ENCODE assay signal across 15 cellular contexts in genomic region chr18:70181725-70182124, GRCh38. TPM values are rescaled to one million over a fixed set of nuclear protein-coding genes. Genes with fewer than 3 reads are reported as not detected.
DNase-seq lines count a peak whose midpoint lies in the region; ATAC-seq, FAIRE-seq and TF ChIP-seq lines count a peak whose summit lies in the region.
"Had no signal": no experiment of that assay in that cellular context is flagged by ENCODE, and none has a peak within 500 bp of the region (broad histone marks: within the 10 kb centered on the region; RNA-seq: fewer than 3 reads in every experiment).

No MANE protein-coding gene starts in this region.

- peaks cover 0 to 16% of the 10 kb centered on the region in 2 donors for H3K4me1 Mint-ChIP-seq in natural killer cell

- H3F3A ChIP-seq in smooth muscle cell (ENCODE audit: low read depth), result no peaks in the 10 kb centered on the region

- CTCF ChIA-PET in HEK293 (lab: Yijun Ruan, JAX), result no interaction called here

- ATAC-seq in natural killer cell, result no peak
- no peak for ATAC-seq in mucosa of descending colon

- H3K27ac Mint-ChIP-seq in natural killer cell, result no peak overlapping the region

- intact Hi-C loops in natural killer cell (cut with micrococcal nuclease) (no loop called here), mucosa of descending colon (cut with DNase I, micrococcal nuclease) (no loop called here)

- DNase-seq in smooth muscle cell (lab: John Stamatoyannopoulos, UW; ENCODE audit: unreplicated experiment), result no peak
- no peak for DNase-seq in natural killer cell
- DNase-seq in NCI-H69 (lab: John Stamatoyannopoulos, UW), result no peak
- DNase-seq in mucosa of descending colon, result no peak
- DNase-seq: BE2C; CD4-positive, alpha-beta memory T cell; DMS79 treated with DMSO at 0.1 percent for 48 hours; NCI-H1417; NCI-H2029; NCI-H510A; SHP77 treated with DMSO at 0.1 percent for 48 hours had no signal

- no peaks in the 10 kb centered on the region for H3K27me3 ChIP-seq in smooth muscle cell (ENCODE audit: low read depth)
- H3K27me3 ChIP-seq: BE2C had no signal

- no peak overlapping the region for H3K27ac ChIP-seq in HEK293 (ENCODE audit: extremely low read depth, low read depth, low read length)
- H3K27ac ChIP-seq in smooth muscle cell (ENCODE audit: low read depth), result peak overlapping the region; percentile 3

- POLR2A ChIA-PET in HEK293 (lab: Yijun Ruan, JAX), result no interaction called here

- no peaks in the 10 kb centered on the region for H3K27me3 Mint-ChIP-seq in natural killer cell (ENCODE audit: low read depth in 2 of 2)
- H3K27me3 Mint-ChIP-seq: CD4-positive, alpha-beta memory T cell had no signal

- H3K4me1 ChIP-seq in HEK293 (ENCODE audit: control insufficient read depth, insufficient read depth, low read length) (0 out of 2 replicates have a peak, but pooled peaks cover 2% of the 10 kb centered on the region), smooth muscle cell (ENCODE audit: low read depth) (peaks cover 6% of the 10 kb centered on the region), mucosa of descending colon (ENCODE audit: low read depth) (no peaks in the 10 kb centered on the region)
- H3K4me1 ChIP-seq: BE2C had no signal

- H3K4me3 ChIP-seq in HEK293 (ENCODE audit: low read depth, low read length), result no peak overlapping the region
- H3K4me3 ChIP-seq in smooth muscle cell, result no peak overlapping the region
- no peak overlapping the region for H3K4me3 ChIP-seq in mucosa of descending colon

- H3K9ac ChIP-seq in smooth muscle cell (ENCODE audit: low read depth), result peak overlapping the region; percentile 18

- H3K36me3 Mint-ChIP-seq in natural killer cell, result peaks cover 8% of the 10 kb centered on the region

- TF ChIP-seq CTCF in HEK293 (tag by site-specific recombination; IDR thresholded peaks at IDR 0.05) (no peak), smooth muscle cell (IDR thresholded peaks at IDR 0.05; ENCODE audit: borderline replicate concordance, insufficient read depth, poor library complexity, severe bottlenecking) (no peak), natural killer cell (IDR thresholded peaks at IDR 0.05) (no peak), mucosa of descending colon (IDR thresholded peaks at IDR 0.05) (no peak)

- FAIRE-seq in TTC549 (lab: Jason Lieb, UNC) (peak; percentile 28), islet of Langerhans (lab: Jason Lieb, UNC) (peak; percentile 66)
- FAIRE-seq: H1 had no signal

- H3K9me3 ChIP-seq in HEK293 (ENCODE audit: control insufficient read depth, insufficient read depth, low read depth, low read length) (no peaks in the 10 kb centered on the region), smooth muscle cell (replicated peaks; ENCODE audit: low read depth) (no peaks in the 10 kb centered on the region), mucosa of descending colon (no peaks in the 10 kb centered on the region)
- H3K9me3 ChIP-seq: BE2C had no signal

- no peak overlapping the region for H2AFZ ChIP-seq in smooth muscle cell (ENCODE audit: low read depth)

- no peak overlapping the region for H3K4me3 Mint-ChIP-seq in natural killer cell
- H3K4me3 Mint-ChIP-seq: CD4-positive, alpha-beta memory T cell had no signal

- no peaks in the 10 kb centered on the region for H3K79me2 ChIP-seq in smooth muscle cell (ENCODE audit: low read depth)

- peak overlapping the region; percentile 47 for H3K4me2 ChIP-seq in smooth muscle cell

- no peaks in the 10 kb centered on the region for H3K9me3 Mint-ChIP-seq in natural killer cell
- H3K9me3 Mint-ChIP-seq: CD4-positive, alpha-beta memory T cell had no signal

- peaks cover 29 to 31% of the 10 kb centered on the region in 2 experiments for H3K36me3 ChIP-seq in HEK293 (ENCODE audit: control insufficient read depth in 2 of 2, insufficient read depth in 1 of 2, low read length in 2 of 2)
- H3K36me3 ChIP-seq in smooth muscle cell (ENCODE audit: low read depth), result no peaks in the 10 kb centered on the region
- no peaks in the 10 kb centered on the region for H3K36me3 ChIP-seq in mucosa of descending colon (ENCODE audit: low read depth)
- H3K36me3 ChIP-seq: BE2C had no signal

- H4K20me1 ChIP-seq in smooth muscle cell (ENCODE audit: low read depth), result no peaks in the 10 kb centered on the region

TF ChIP-seq in HEK293, 187 proteins besides CTCF, POLR2A, EP300 and RAD21:
- TF ChIP-seq YY2 (tag by site-specific recombination; IDR thresholded peaks at IDR 0.05), result no peak
- TF ChIP-seq PRDM6 (tag by site-specific recombination; IDR thresholded peaks at IDR 0.05), result 0 out of 2 replicates have a peak, but pooled peaks have one; percentile 19
TF ChIP-seq in HEK293: peak in this region for 1.

RNA-seq across cellular contexts. Expression of gene RTTN, which starts 23.8 kb away (rescaled TPM):
- total RNA-seq in smooth muscle cell, result 17.3 and 21.7 TPM in 2 replicates
- polyA plus RNA-seq in smooth muscle cell, result 3.5 and 3.6 TPM in 2 replicates
- 10 to 100 TPM; 33.0 to 41.0 (median 35.5) TPM for total RNA-seq in natural killer cell
- 10 to 100 TPM; 13.0 to 15.3 (median 15.2) TPM for total RNA-seq in mucosa of descending colon
